Comparison of ENCODE assay signal across 1 cellular context in the genomic region with DNA sequence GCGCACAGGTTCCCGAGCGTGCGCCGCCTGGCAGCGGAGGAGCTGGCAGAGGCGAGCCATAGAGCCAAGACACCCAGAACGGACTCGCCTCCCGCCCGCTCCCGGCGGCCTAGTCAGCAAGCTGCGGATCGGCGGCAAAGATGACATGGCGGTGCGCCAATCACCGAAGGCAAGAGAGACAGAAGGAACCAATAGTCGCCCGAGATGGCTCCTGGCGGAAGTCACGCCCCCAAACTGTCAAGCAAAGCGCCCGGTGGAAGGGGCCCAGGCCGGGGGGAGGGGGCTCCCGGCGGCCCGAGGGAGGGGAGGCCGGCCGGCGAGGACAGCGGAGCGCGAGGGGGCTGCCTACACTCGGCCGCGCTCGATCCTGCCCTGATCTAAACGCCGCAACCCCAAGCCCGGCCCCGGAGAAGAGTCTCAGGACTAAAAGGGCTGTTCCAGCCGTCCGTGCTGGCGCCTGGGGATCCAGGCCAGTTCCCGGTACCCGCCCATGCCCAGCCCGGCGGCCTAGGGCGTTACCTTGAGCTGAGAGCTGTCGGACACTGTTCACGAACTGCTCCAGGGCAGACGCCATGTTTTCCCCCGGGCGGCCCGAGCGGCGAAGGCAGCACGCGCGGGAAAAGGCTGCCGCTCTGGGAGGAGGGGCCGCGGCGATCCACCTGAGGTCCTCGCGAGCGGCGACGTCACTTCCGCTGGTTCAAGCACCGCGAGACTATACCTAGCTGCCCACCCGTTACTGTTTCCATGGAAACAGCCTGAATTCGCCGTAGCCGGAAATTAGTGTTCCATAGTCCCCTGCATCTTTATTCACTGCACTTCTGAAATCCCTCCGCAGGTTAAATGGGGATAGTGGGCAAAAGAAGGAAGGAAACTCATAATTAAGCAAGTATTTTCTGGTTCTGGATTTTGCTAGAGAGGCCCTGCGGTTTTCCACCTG.
TF ChIP-seq lines count a peak whose summit lies in the region.

A gene (minus strand): TSS at position 634 of the 937 bp plus-strand sequence. CDS start 60 bp downstream, at position 574.

TF ChIP-seq in HepG2, 621 proteins besides CTCF, POLR2A, EP300 and RAD21 (continued from another document and continues in another):
- TF ChIP-seq ZNF333 (CRISPR knock-in tag; IDR thresholded peaks at IDR 0.05; ENCODE audit: borderline replicate concordance) (peak; percentile 83; the same call in 1 of the 2 replicates), SIX1 (CRISPR knock-in tag; IDR thresholded peaks at IDR 0.05; ENCODE audit: borderline replicate concordance) (no peak), NR2F2 (IDR thresholded peaks at IDR 0.05; ENCODE audit: borderline replicate concordance, low read depth) (no peak), GTF3A (CRISPR knock-in tag; conservative IDR thresholded peaks at IDR 0.05) (no peak), PHB2 (IDR thresholded peaks at IDR 0.05; ENCODE audit: partially characterized antibody) (no peak), GLI4 (CRISPR knock-in tag; IDR thresholded peaks at IDR 0.05; ENCODE audit: borderline replicate concordance) (peak; percentile 64; the same call in 1 of the 2 replicates), ELF4 (CRISPR knock-in tag; IDR thresholded peaks at IDR 0.05; ENCODE audit: borderline replicate concordance) (peak; percentile 71; the same call in 1 of the 2 replicates), REL (CRISPR knock-in tag; conservative IDR thresholded peaks at IDR 0.05) (no peak; the same call in 1 of the 2 replicates), TOE1 (CRISPR knock-in tag; IDR thresholded peaks at IDR 0.05) (no peak), MIER2 (CRISPR knock-in tag; IDR thresholded peaks at IDR 0.05) (no peak), RFX1 (IDR thresholded peaks at IDR 0.05) (peak; percentile 90), ZSCAN29 (CRISPR knock-in tag; conservative IDR thresholded peaks at IDR 0.05) (no peak), TP53 (CRISPR knock-in tag; conservative IDR thresholded peaks at IDR 0.05) (0 out of 2 replicates have a peak, but pooled peaks have one; percentile 24), ZNF557 (CRISPR knock-in tag; IDR thresholded peaks at IDR 0.05) (no peak), ZNF251 (CRISPR knock-in tag; IDR thresholded peaks at IDR 0.05) (no peak), ZNF430 (CRISPR knock-in tag; IDR thresholded peaks at IDR 0.05) (peak; percentile 75; the same call in 1 of the 2 replicates), NR3C1 (CRISPR knock-in tag; IDR thresholded peaks at IDR 0.05) (no peak), ZSCAN12 (CRISPR knock-in tag; IDR thresholded peaks at IDR 0.05) (no peak)
- TF ChIP-seq, protein P1, sequence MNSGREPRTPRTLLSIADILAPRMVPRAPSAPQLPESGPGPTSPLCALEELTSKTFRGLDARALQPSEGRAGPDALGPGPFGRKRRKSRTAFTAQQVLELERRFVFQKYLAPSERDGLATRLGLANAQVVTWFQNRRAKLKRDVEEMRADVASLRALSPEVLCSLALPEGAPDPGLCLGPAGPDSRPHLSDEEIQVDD (CRISPR knock-in tag; IDR thresholded peaks at IDR 0.05; ENCODE audit: borderline replicate concordance) = no peak; the same call in 1 of the 2 replicates
- TF ChIP-seq, protein P2, sequence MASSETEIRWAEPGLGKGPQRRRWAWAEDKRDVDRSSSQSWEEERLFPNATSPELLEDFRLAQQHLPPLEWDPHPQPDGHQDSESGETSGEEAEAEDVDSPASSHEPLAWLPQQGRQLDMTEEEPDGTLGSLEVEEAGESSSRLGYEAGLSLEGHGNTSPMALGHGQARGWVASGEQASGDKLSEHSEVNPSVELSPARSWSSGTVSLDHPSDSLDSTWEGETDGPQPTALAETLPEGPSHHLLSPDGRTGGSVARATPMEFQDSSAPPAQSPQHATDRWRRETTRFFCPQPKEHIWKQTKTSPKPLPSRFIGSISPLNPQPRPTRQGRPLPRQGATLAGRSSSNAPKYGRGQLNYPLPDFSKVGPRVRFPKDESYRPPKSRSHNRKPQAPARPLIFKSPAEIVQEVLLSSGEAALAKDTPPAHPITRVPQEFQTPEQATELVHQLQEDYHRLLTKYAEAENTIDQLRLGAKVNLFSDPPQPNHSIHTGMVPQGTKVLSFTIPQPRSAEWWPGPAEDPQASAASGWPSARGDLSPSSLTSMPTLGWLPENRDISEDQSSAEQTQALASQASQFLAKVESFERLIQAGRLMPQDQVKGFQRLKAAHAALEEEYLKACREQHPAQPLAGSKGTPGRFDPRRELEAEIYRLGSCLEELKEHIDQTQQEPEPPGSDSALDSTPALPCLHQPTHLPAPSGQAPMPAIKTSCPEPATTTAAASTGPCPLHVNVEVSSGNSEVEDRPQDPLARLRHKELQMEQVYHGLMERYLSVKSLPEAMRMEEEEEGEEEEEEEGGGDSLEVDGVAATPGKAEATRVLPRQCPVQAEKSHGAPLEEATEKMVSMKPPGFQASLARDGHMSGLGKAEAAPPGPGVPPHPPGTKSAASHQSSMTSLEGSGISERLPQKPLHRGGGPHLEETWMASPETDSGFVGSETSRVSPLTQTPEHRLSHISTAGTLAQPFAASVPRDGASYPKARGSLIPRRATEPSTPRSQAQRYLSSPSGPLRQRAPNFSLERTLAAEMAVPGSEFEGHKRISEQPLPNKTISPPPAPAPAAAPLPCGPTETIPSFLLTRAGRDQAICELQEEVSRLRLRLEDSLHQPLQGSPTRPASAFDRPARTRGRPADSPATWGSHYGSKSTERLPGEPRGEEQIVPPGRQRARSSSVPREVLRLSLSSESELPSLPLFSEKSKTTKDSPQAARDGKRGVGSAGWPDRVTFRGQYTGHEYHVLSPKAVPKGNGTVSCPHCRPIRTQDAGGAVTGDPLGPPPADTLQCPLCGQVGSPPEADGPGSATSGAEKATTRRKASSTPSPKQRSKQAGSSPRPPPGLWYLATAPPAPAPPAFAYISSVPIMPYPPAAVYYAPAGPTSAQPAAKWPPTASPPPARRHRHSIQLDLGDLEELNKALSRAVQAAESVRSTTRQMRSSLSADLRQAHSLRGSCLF (CRISPR knock-in tag; IDR thresholded peaks at IDR 0.05; ENCODE audit: borderline replicate concordance) = no peak
- TF ChIP-seq, protein P3, sequence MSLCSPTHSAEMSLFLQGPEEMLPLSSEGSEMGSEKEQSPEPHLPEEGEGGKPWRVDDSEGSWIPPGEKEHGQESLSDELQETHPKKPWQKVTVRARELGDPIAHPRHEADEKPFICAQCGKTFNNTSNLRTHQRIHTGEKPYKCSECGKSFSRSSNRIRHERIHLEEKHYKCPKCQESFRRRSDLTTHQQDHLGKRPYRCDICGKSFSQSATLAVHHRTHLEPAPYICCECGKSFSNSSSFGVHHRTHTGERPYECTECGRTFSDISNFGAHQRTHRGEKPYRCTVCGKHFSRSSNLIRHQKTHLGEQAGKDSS (CRISPR knock-in tag; IDR thresholded peaks at IDR 0.05; ENCODE audit: borderline replicate concordance, low read depth) = no peak; the same call in 1 of the 2 replicates
- TF ChIP-seq, protein P4, sequence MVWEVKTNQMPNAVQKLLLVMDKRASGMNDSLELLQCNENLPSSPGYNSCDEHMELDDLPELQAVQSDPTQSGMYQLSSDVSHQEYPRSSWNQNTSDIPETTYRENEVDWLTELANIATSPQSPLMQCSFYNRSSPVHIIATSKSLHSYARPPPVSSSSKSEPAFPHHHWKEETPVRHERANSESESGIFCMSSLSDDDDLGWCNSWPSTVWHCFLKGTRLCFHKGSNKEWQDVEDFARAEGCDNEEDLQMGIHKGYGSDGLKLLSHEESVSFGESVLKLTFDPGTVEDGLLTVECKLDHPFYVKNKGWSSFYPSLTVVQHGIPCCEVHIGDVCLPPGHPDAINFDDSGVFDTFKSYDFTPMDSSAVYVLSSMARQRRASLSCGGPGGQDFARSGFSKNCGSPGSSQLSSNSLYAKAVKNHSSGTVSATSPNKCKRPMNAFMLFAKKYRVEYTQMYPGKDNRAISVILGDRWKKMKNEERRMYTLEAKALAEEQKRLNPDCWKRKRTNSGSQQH (CRISPR knock-in tag; IDR thresholded peaks at IDR 0.05; ENCODE audit: low read depth) = 0 out of 2 replicates have a peak, but pooled peaks have one; percentile 18
- TF ChIP-seq, protein P5, sequence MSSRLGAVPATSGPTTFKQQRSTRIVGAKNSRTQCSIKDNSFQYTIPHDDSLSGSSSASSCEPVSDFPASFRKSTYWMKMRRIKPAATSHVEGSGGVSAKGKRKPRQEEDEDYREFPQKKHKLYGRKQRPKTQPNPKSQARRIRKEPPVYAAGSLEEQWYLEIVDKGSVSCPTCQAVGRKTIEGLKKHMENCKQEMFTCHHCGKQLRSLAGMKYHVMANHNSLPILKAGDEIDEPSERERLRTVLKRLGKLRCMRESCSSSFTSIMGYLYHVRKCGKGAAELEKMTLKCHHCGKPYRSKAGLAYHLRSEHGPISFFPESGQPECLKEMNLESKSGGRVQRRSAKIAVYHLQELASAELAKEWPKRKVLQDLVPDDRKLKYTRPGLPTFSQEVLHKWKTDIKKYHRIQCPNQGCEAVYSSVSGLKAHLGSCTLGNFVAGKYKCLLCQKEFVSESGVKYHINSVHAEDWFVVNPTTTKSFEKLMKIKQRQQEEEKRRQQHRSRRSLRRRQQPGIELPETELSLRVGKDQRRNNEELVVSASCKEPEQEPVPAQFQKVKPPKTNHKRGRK (CRISPR knock-in tag; IDR thresholded peaks at IDR 0.05) = no peak
- TF ChIP-seq, protein P6, sequence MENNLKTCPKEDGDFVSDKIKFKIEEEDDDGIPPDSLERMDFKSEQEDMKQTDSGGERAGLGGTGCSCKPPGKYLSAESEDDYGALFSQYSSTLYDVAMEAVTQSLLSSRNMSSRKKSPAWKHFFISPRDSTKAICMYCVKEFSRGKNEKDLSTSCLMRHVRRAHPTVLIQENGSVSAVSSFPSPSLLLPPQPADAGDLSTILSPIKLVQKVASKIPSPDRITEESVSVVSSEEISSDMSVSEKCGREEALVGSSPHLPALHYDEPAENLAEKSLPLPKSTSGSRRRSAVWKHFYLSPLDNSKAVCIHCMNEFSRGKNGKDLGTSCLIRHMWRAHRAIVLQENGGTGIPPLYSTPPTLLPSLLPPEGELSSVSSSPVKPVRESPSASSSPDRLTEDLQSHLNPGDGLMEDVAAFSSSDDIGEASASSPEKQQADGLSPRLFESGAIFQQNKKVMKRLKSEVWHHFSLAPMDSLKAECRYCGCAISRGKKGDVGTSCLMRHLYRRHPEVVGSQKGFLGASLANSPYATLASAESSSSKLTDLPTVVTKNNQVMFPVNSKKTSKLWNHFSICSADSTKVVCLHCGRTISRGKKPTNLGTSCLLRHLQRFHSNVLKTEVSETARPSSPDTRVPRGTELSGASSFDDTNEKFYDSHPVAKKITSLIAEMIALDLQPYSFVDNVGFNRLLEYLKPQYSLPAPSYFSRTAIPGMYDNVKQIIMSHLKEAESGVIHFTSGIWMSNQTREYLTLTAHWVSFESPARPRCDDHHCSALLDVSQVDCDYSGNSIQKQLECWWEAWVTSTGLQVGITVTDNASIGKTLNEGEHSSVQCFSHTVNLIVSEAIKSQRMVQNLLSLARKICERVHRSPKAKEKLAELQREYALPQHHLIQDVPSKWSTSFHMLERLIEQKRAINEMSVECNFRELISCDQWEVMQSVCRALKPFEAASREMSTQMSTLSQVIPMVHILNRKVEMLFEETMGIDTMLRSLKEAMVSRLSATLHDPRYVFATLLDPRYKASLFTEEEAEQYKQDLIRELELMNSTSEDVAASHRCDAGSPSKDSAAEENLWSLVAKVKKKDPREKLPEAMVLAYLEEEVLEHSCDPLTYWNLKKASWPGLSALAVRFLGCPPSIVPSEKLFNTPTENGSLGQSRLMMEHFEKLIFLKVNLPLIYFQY (CRISPR knock-in tag; IDR thresholded peaks at IDR 0.05; ENCODE audit: borderline replicate concordance) = no peak
- TF ChIP-seq, protein P7, sequence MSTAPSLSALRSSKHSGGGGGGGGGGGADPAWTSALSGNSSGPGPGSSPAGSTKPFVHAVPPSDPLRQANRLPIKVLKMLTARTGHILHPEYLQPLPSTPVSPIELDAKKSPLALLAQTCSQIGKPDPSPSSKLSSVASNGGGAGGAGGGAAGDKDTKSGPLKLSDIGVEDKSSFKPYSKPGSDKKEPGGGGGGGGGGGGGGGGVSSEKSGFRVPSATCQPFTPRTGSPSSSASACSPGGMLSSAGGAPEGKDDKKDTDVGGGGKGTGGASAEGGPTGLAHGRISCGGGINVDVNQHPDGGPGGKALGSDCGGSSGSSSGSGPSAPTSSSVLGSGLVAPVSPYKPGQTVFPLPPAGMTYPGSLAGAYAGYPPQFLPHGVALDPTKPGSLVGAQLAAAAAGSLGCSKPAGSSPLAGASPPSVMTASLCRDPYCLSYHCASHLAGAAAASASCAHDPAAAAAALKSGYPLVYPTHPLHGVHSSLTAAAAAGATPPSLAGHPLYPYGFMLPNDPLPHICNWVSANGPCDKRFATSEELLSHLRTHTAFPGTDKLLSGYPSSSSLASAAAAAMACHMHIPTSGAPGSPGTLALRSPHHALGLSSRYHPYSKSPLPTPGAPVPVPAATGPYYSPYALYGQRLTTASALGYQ (CRISPR knock-in tag; IDR thresholded peaks at IDR 0.05) = 0 out of 2 replicates have a peak, but pooled peaks have one; percentile 73
- TF ChIP-seq, protein P8, sequence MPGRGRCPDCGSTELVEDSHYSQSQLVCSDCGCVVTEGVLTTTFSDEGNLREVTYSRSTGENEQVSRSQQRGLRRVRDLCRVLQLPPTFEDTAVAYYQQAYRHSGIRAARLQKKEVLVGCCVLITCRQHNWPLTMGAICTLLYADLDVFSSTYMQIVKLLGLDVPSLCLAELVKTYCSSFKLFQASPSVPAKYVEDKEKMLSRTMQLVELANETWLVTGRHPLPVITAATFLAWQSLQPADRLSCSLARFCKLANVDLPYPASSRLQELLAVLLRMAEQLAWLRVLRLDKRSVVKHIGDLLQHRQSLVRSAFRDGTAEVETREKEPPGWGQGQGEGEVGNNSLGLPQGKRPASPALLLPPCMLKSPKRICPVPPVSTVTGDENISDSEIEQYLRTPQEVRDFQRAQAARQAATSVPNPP (CRISPR knock-in tag; IDR thresholded peaks at IDR 0.05) = no peak
- TF ChIP-seq, protein P9, sequence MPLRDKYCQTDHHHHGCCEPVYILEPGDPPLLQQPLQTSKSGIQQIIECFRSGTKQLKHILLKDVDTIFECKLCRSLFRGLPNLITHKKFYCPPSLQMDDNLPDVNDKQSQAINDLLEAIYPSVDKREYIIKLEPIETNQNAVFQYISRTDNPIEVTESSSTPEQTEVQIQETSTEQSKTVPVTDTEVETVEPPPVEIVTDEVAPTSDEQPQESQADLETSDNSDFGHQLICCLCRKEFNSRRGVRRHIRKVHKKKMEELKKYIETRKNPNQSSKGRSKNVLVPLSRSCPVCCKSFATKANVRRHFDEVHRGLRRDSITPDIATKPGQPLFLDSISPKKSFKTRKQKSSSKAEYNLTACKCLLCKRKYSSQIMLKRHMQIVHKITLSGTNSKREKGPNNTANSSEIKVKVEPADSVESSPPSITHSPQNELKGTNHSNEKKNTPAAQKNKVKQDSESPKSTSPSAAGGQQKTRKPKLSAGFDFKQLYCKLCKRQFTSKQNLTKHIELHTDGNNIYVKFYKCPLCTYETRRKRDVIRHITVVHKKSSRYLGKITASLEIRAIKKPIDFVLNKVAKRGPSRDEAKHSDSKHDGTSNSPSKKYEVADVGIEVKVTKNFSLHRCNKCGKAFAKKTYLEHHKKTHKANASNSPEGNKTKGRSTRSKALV (CRISPR knock-in tag; IDR thresholded peaks at IDR 0.05) = no peak
- TF ChIP-seq, protein P10, sequence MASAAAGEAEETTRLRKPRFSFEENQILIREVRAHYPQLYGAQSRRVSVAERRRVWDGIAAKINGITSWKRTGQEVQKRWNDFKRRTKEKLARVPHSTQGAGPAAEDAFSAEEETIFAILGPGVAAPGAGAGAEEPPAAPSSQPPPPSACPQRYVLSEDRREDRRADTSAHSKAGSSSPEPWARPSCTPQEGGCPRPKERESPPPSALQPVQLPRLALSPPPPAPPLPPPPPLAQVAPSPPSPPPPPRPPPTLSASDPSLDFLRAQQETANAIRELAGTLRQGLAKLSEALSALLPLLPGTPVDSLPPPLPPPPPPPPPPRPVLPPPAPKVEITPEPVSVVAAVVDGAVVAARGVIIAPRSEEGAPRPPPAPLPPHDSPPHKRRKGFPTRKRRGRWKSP (CRISPR knock-in tag; IDR thresholded peaks at IDR 0.05) = peak; percentile 59; the same call in 1 of the 2 replicates
